8 cellular contexts compared by ENCODE assay signal in the genomic region with DNA sequence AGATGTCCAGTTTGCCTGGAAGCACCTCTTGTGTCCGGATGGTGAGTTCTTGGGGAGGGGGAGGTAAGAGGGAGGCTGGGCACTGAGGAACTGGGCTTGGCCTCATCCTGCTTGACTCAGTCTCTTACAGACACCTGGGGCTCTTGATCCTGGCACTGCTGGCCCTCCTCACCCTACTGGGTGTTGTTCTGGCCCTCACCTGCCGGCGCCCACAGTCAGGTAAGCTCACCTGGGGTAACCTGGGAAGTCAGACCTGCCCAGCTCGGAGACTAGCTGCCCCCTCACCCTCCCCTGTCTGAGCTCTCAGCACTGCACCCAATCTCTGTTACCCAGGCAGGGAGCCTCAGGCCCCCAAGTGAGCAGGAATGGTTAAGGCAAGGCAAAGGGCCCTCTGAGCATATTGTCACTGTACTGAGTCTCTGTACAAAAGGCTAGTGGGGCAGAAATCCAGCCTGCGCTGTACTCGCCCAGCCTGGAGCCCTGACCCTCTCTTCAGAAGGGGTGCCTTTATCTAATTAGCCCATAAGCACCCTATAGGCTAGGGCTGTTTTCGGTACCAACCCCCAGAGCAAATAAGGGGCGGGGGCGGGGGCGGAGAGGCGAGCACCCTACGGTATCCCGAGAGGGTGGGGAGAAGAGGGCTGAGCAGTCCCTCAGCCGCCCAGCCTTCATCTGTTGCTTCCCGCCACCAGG. TPM values are rescaled to one million over a fixed set of nuclear protein-coding genes. Genes with fewer than 3 reads are reported as not detected.
DNase-seq lines count a peak whose midpoint lies in the region; ATAC-seq and TF ChIP-seq lines count a peak whose summit lies in the region.

No MANE protein-coding gene starts in this region.

- no peaks in the 10 kb centered on the region for H3K36me3 Mint-ChIP-seq in stimulated activated naive CD8-positive, alpha-beta T cell treated with anti-CD3 and anti-CD28 coated beads, Interleukin-15, Interleukin-2, amounts not matched to agents 100 ng/mL and 50 ng/mL, for 24 hours (ENCODE audit: low read depth)
- peaks cover 4% of the 10 kb centered on the region for H3K36me3 Mint-ChIP-seq in MCF 10A (ENCODE audit: insufficient read depth, unreplicated experiment)

- no CpG with 5 or more reads among the region's 15 CpGs for WGBS in iPS DF 6.9 (ENCODE audit: insufficient coverage, insufficient read length)

- POLR2A ChIA-PET in PC-3 (lab: Charles Lee; ENCODE audit: unreplicated experiment) = no interaction called here
- POLR2A ChIA-PET in MCF 10A (lab: Yijun Ruan, JAX) = interaction anchor here (0.7 to 8.4 kb wide), 11 partner anchors 12 to 71 kb away, joined by 3 to 98 read pairs (median 28); a partner anchor contains a TSS

- peak; percentile 33 for DNase-seq in SIG-M5 treated with dmso at 0.1 percent for 504 hours (lab: John Stamatoyannopoulos, UW; ENCODE audit: unreplicated experiment)
- no peak for DNase-seq in SIG-M5 (lab: John Stamatoyannopoulos, UW)
- DNase-seq in PC-3 = no peak
- DNase-seq in iPS DF 6.9 (ENCODE audit: low read depth, low spot score) = no peak
- no peak for DNase-seq in NCI-H2107 treated with DMSO at 0.1 percent for 48 hours (lab: John Stamatoyannopoulos, UW; ENCODE audit: unreplicated experiment)
- DNase-seq in MCF 10A (ENCODE audit: unreplicated experiment) = no peak

- peak overlapping the region; percentile 45; the same call in 1 of the 2 replicates for H2AFZ ChIP-seq in PC-3 (ENCODE audit: low read length)

- CTCF ChIA-PET in PC-3 (lab: Charles Lee) = interaction anchor here (0.6 to 1.0 kb wide), 3 partner anchors 21 to 70 kb away, joined by 3 to 12 read pairs (median 5); no protein-coding TSS in a partner anchor
- CTCF ChIA-PET in MCF 10A (lab: Yijun Ruan, JAX) = interaction anchor here (0.6 to 3.9 kb wide), 5 partner anchors 19 to 171 kb away, joined by 3 to 21 read pairs (median 3); a partner anchor contains a TSS

- H3K27ac ChIP-seq in PC-3 (ENCODE audit: low read length) (peak overlapping the region; percentile 99), iPS DF 6.9 (ENCODE audit: low read length) (no peak overlapping the region)

- peak overlapping the region; percentile 90 for H3K4me2 ChIP-seq in PC-3 (ENCODE audit: low read length)

- H3K4me1 Mint-ChIP-seq in stimulated activated naive CD8-positive, alpha-beta T cell treated with anti-CD3 and anti-CD28 coated beads, Interleukin-15, Interleukin-2, amounts not matched to agents 100 ng/mL and 50 ng/mL, for 24 hours (ENCODE audit: low read depth) = peaks cover 29% of the 10 kb centered on the region
- peaks cover 21% of the 10 kb centered on the region for H3K4me1 Mint-ChIP-seq in MCF 10A (ENCODE audit: insufficient read depth, unreplicated experiment)

- TF ChIP-seq CTCF in PC-3 (conservative IDR thresholded peaks at IDR 0.05; ENCODE audit: low read depth, low read length) = no peak
- no peak for TF ChIP-seq CTCF in MCF 10A (IDR thresholded peaks at IDR 0.05; ENCODE audit: unreplicated experiment)

- no peaks in the 10 kb centered on the region for H3K9me3 ChIP-seq in PC-3 (ENCODE audit: low read length)
- no peaks in the 10 kb centered on the region for H3K9me3 ChIP-seq in iPS DF 6.9 (ENCODE audit: control insufficient read depth, insufficient read depth, low read length)

- H4K20me1 ChIP-seq in PC-3 (ENCODE audit: low read length) = no peaks in the 10 kb centered on the region

- H3K4me3 ChIP-seq in PC-3 (ENCODE audit: low read length) = peak overlapping the region; percentile 74
- H3K4me3 ChIP-seq in iPS DF 6.9 (ENCODE audit: low read length) = peak overlapping the region; percentile 75; the same call in 1 of the 2 replicates

- H3K27me3 ChIP-seq in PC-3 (ENCODE audit: low read length) = no peaks in the 10 kb centered on the region
- no peaks in the 10 kb centered on the region for H3K27me3 ChIP-seq in iPS DF 6.9 (ENCODE audit: control insufficient read depth, insufficient read depth, low read length)

- peaks cover 26% of the 10 kb centered on the region for H3K79me2 ChIP-seq in PC-3 (ENCODE audit: low read length)

- BruUV-seq in PC-3 (replicated peaks; lab: Mats Ljungman, UMichigan) = TSS peak; percentile 19
- BruUV-seq in MCF 10A (replicated peaks; lab: Mats Ljungman, UMichigan) = no TSS peak

- H3K9me2 ChIP-seq in PC-3 (replicated peaks; ENCODE audit: low read length) = no peaks in the 10 kb centered on the region

- H3K36me3 ChIP-seq in PC-3 (ENCODE audit: low read depth, low read length) (0 out of 2 replicates have a peak, but pooled peaks cover 1% of the 10 kb centered on the region), iPS DF 6.9 (ENCODE audit: control insufficient read depth, insufficient read depth, low read length) (no peaks in the 10 kb centered on the region; the same call in 1 of the 2 replicates)

- H3K4me1 ChIP-seq in PC-3 (ENCODE audit: insufficient read depth, low read length) (peaks cover 67% of the 10 kb centered on the region), iPS DF 6.9 (ENCODE audit: control insufficient read depth, insufficient read depth, low read length) (peaks cover 8% of the 10 kb centered on the region)

- intact Hi-C loops in PC-3 (cut with micrococcal nuclease) = loop anchor here (5.0 kb wide), 2 partner anchors 32 to 52 kb away; a partner anchor contains a TSS
- intact Hi-C loops in MCF 10A (cut with micrococcal nuclease) = no loop called here

- peak overlapping the region; percentile 13 for H3K4me3 Mint-ChIP-seq in stimulated activated naive CD8-positive, alpha-beta T cell treated with anti-CD3 and anti-CD28 coated beads, Interleukin-15, Interleukin-2, amounts not matched to agents 100 ng/mL and 50 ng/mL, for 24 hours
- no peak overlapping the region for H3K4me3 Mint-ChIP-seq in MCF 10A (ENCODE audit: unreplicated experiment)

- no peaks in the 10 kb centered on the region for H3F3A ChIP-seq in PC-3 (ENCODE audit: low read length, unreplicated experiment)

- H3K9ac ChIP-seq in PC-3 (ENCODE audit: low read length) = peak overlapping the region; percentile 94

- H3K27me3 Mint-ChIP-seq in stimulated activated naive CD8-positive, alpha-beta T cell treated with anti-CD3 and anti-CD28 coated beads, Interleukin-15, Interleukin-2, amounts not matched to agents 100 ng/mL and 50 ng/mL, for 24 hours = peaks cover 6% of the 10 kb centered on the region
- no peaks in the 10 kb centered on the region for H3K27me3 Mint-ChIP-seq in MCF 10A (ENCODE audit: insufficient read depth, unreplicated experiment)

- ATAC-seq in PC-3 = peak; percentile 10
- no peak for ATAC-seq in GM21367 (IDR thresholded peaks at IDR 0.05; ENCODE audit: unreplicated experiment)

- no peaks in the 10 kb centered on the region for H3K9me3 Mint-ChIP-seq in stimulated activated naive CD8-positive, alpha-beta T cell treated with anti-CD3 and anti-CD28 coated beads, Interleukin-15, Interleukin-2, amounts not matched to agents 100 ng/mL and 50 ng/mL, for 24 hours
- H3K9me3 Mint-ChIP-seq in MCF 10A (ENCODE audit: unreplicated experiment) = no peaks in the 10 kb centered on the region

- no peak overlapping the region for H3K27ac Mint-ChIP-seq in stimulated activated naive CD8-positive, alpha-beta T cell treated with anti-CD3 and anti-CD28 coated beads, Interleukin-15, Interleukin-2, amounts not matched to agents 100 ng/mL and 50 ng/mL, for 24 hours
- H3K27ac Mint-ChIP-seq in MCF 10A (ENCODE audit: low read depth, unreplicated experiment) = no peak overlapping the region

RNA-seq across cellular contexts. Expression of a gene that starts 2.2 kb away (rescaled TPM):
- total RNA-seq in PC-3 (2014; rRNA removed) = 116 and 138 TPM in 2 replicates
- 25.7 and 30.1 TPM in 2 replicates for total RNA-seq in MCF 10A (2022)

RNA-seq across cellular contexts. Expression of a gene that starts 12.1 kb away (rescaled TPM):
- 4.0 and 4.7 TPM in 2 replicates for total RNA-seq in PC-3 (2014; rRNA removed)
- total RNA-seq in MCF 10A (2022) = 5.0 and 5.5 TPM in 2 replicates

RNA-seq across cellular contexts. Expression of a gene that starts 18.9 kb away (rescaled TPM):
- total RNA-seq in PC-3 (2014; rRNA removed) (22.0 and 28.3 TPM in 2 replicates), MCF 10A (2022) (13.4 and 19.9 TPM in 2 replicates)

RNA-seq across cellular contexts. Expression of a gene that starts 24.3 kb away (rescaled TPM):
- total RNA-seq in PC-3 (2014; rRNA removed) (32.5 and 34.1 TPM in 2 replicates), MCF 10A (2022) (49.7 and 55.4 TPM in 2 replicates)

RNA-seq across cellular contexts. Expression of a gene that starts 34.7 kb away (rescaled TPM):
- total RNA-seq in PC-3 (2014; rRNA removed) (not detected in 2 replicates), MCF 10A (2022) (not detected in 2 replicates)
